ENCODE assay signal across 8 cellular contexts in the genomic region with DNA sequence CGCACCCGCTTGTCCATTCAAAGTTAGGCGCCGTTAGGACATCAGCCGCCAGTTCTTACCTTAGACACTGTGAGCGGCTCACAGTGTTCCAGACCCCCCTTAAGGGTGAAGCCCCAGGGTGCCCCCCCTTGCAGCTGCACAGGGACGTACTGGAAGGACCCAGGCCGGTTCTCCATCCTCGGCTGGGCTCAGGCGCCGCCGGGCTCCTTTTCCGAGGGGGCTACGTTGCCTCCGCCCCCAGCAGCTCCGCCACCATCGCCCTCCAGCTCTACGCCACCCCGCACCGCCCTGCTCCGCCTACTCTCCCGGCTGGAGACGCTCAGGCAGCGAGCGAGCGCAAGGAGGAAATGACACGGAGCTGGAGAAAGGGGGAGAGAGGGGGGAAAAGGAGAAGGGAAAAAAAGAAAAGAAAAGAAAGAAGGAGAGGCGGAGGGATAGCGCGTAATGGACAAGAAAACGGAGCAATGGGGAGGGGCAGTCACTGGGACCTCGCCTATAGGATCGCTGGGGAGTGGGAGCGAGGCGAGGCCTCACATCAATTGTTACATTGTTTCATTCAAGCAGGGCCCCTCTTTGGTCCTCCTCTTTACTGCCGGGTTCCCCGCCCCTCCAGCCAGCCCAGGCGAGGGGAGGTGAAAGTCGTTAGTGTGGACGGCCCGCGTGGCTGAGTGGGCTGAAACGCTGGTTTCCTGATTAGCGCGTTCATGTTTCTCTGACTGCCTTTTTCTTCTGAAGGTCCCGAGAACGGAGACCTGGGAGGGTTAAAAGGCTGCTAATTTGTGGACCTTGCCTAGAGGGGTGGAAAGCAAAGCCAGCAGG. TPM values are rescaled to one million over a fixed set of nuclear protein-coding genes. Genes with fewer than 3 reads are reported as not detected.
DNase-seq lines count a peak whose midpoint lies in the region; ATAC-seq and FAIRE-seq lines count a peak whose summit lies in the region.

A gene with protein sequence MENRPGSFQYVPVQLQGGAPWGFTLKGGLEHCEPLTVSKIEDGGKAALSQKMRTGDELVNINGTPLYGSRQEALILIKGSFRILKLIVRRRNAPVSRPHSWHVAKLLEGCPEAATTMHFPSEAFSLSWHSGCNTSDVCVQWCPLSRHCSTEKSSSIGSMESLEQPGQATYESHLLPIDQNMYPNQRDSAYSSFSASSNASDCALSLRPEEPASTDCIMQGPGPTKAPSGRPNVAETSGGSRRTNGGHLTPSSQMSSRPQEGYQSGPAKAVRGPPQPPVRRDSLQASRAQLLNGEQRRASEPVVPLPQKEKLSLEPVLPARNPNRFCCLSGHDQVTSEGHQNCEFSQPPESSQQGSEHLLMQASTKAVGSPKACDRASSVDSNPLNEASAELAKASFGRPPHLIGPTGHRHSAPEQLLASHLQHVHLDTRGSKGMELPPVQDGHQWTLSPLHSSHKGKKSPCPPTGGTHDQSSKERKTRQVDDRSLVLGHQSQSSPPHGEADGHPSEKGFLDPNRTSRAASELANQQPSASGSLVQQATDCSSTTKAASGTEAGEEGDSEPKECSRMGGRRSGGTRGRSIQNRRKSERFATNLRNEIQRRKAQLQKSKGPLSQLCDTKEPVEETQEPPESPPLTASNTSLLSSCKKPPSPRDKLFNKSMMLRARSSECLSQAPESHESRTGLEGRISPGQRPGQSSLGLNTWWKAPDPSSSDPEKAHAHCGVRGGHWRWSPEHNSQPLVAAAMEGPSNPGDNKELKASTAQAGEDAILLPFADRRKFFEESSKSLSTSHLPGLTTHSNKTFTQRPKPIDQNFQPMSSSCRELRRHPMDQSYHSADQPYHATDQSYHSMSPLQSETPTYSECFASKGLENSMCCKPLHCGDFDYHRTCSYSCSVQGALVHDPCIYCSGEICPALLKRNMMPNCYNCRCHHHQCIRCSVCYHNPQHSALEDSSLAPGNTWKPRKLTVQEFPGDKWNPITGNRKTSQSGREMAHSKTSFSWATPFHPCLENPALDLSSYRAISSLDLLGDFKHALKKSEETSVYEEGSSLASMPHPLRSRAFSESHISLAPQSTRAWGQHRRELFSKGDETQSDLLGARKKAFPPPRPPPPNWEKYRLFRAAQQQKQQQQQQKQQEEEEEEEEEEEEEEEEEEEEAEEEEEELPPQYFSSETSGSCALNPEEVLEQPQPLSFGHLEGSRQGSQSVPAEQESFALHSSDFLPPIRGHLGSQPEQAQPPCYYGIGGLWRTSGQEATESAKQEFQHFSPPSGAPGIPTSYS (N-terminal part only) (minus strand): TSS at position 352 of the 819 bp plus-strand sequence. CDS start 176 bp downstream, at position 176.

- no peak for FAIRE-seq in urothelium cell line (lab: Jason Lieb, UNC)

- no peaks in the 10 kb centered on the region for H3F3A ChIP-seq in GM23248 (ENCODE audit: insufficient read depth)

- peak within 1 kb of the TSS; percentile 81 for H4K8ac ChIP-seq in trophoblast cell (ENCODE audit: low read depth, low read length)

- no peak within 1 kb of the TSS for H3K4ac ChIP-seq in trophoblast cell (ENCODE audit: low read depth, low read length)

- no peaks in the 10 kb centered on the region for H3K27me3 ChIP-seq in GM23248 (replicated peaks; ENCODE audit: insufficient read depth)
- H3K27me3 ChIP-seq in trophoblast cell (ENCODE audit: insufficient read depth, low read length): no peaks in the 10 kb centered on the region

- no peak within 1 kb of the TSS for H2BK5ac ChIP-seq in trophoblast cell (ENCODE audit: low read depth, low read length, poor library complexity)

- peak within 1 kb of the TSS; percentile 78 for H3K9ac ChIP-seq in GM23248
- H3K9ac ChIP-seq in trophoblast cell (ENCODE audit: low read length): peak within 1 kb of the TSS; percentile 82

- no peak for ATAC-seq in HG03108 (IDR thresholded peaks at IDR 0.05; ENCODE audit: unreplicated experiment)

- in situ Hi-C loops in GM23248 (cut with MboI): no loop called here

- H3K9me3 ChIP-seq in GM23248 (ENCODE audit: low read depth): no peaks in the 10 kb centered on the region
- H3K9me3 ChIP-seq in trophoblast cell (ENCODE audit: insufficient read depth, low read depth, low read length): no peaks in the 10 kb centered on the region

- peak within 1 kb of the TSS; percentile 58 for H4K91ac ChIP-seq in trophoblast cell (ENCODE audit: low read depth, low read length)

- H3K4me1 ChIP-seq in GM23248 (ENCODE audit: insufficient read depth) (peaks cover 8% of the 10 kb centered on the region; the same call in 1 of the 2 replicates), trophoblast cell (ENCODE audit: control insufficient read depth in 1 of 2, insufficient read depth in 2 of 2, low read length in 2 of 2) (peaks cover 7 to 10% of the 10 kb centered on the region in 2 experiments)

- DNase-seq in GM23248 (peak; percentile 76), amniotic epithelial cell (ENCODE audit: low read depth) (peak; percentile 64), hepatic stellate cell (ENCODE audit: low spot score) (peak; percentile 47), trophoblast cell (peak in 1 of 2 donors; percentile 17), DMS 273 (lab: John Stamatoyannopoulos, UW; ENCODE audit: unreplicated experiment) (no peak), NCI-H2107 treated with DMSO at 0.1 percent for 48 hours (lab: John Stamatoyannopoulos, UW; ENCODE audit: unreplicated experiment) (no peak), urothelium cell line (ENCODE audit: low spot score) (no peak)

- no peaks in the 10 kb centered on the region for H3K9me2 ChIP-seq in GM23248 (ENCODE audit: insufficient read depth)

- H3K79me1 ChIP-seq in trophoblast cell (ENCODE audit: low read length): peaks cover 13% of the 10 kb centered on the region

- no peaks in the 10 kb centered on the region for H4K20me1 ChIP-seq in GM23248 (ENCODE audit: insufficient read depth)

- H2BK120ac ChIP-seq in trophoblast cell (ENCODE audit: insufficient read depth, low read length, poor library complexity): peak within 1 kb of the TSS; percentile 49

- H3K79me2 ChIP-seq in GM23248 (ENCODE audit: insufficient read depth) (no peaks in the 10 kb centered on the region), trophoblast cell (ENCODE audit: control insufficient read depth, insufficient read depth, low read length, poor library complexity) (peaks cover 2% of the 10 kb centered on the region)

- peak within 1 kb of the TSS; percentile 67 for H3K18ac ChIP-seq in trophoblast cell (ENCODE audit: low read length)

- peak within 1 kb of the TSS; percentile 88 for H3K4me2 ChIP-seq in GM23248 (ENCODE audit: unreplicated experiment)
- peak within 1 kb of the TSS; percentile 94 for H3K4me2 ChIP-seq in trophoblast cell (ENCODE audit: low read length)

- H3K14ac ChIP-seq in trophoblast cell (ENCODE audit: low read length): peak within 1 kb of the TSS; percentile 65

- peak within 1 kb of the TSS; percentile 96 for H2AFZ ChIP-seq in GM23248
- H2AFZ ChIP-seq in trophoblast cell (ENCODE audit: insufficient read depth, low read length, poor library complexity): peak within 1 kb of the TSS; percentile 69

- WGBS in GM23248 (ENCODE audit: low coverage in 1 of 2, low lambda C conversion rate in 2 of 2, missing lambda C conversion rate in 2 of 2), 2 experiments: 1 to 2% methylated on average over 19 to 33 of the region's 47 CpGs
- no CpG with 5 or more reads among the region's 47 CpGs for WGBS in trophoblast cell (ENCODE audit: extremely low coverage, insufficient coverage, insufficient read length)

- peak within 1 kb of the TSS; percentile 51 for H3K27ac ChIP-seq in GM23248
- peak within 1 kb of the TSS; percentile 70 for H3K27ac ChIP-seq in trophoblast cell (ENCODE audit: low read depth, low read length)

- H3K4me3 ChIP-seq in GM23248: peak within 1 kb of the TSS; percentile 78
- H3K4me3 ChIP-seq in trophoblast cell (ENCODE audit: low read depth, low read length): peak within 1 kb of the TSS; percentile 81

- H4K12ac ChIP-seq in trophoblast cell (ENCODE audit: low read depth, low read length): peak within 1 kb of the TSS; percentile 84

- H2AK5ac ChIP-seq in trophoblast cell (ENCODE audit: low read length): no peak within 1 kb of the TSS

- H2BK12ac ChIP-seq in trophoblast cell (ENCODE audit: low read length): peak within 1 kb of the TSS; percentile 65

- H3K36me3 ChIP-seq in GM23248 (ENCODE audit: low read depth) (no peaks in the 10 kb centered on the region), trophoblast cell (ENCODE audit: control insufficient read depth in 1 of 2, insufficient read depth in 2 of 2, low read length in 2 of 2) (no peaks in the 10 kb centered on the region)

- H3K23ac ChIP-seq in trophoblast cell (ENCODE audit: low read length): no peak within 1 kb of the TSS

RNA-seq across cellular contexts. Expression of the gene that starts here (rescaled TPM):
- 1.1 and 1.7 TPM in 2 replicates for total RNA-seq in GM23248 (2014; rRNA removed; shearing (Covaris generic))
- polyA plus RNA-seq in GM23248 (2016; fragmentation: Nextera tagmentation; extraction: Ambion mirVana): 0.55 and 0.67 TPM in 2 replicates
- 3.4 and 3.7 TPM in 2 replicates for polyA plus RNA-seq in trophoblast cell (2013)

Comparison
In these comparisons a context has a peak if more than half of its experiments do, and no peak if none do; other contexts are left out.
1. DNase-seq: peak in GM23248 (single experiment), amniotic epithelial cell (single experiment) and hepatic stellate cell (single experiment); none in DMS 273 (single experiment), NCI-H2107 treated with DMSO at 0.1 percent for 48 hours (single experiment) and urothelium cell line (single experiment).